Comparison of ENCODE assay signal across 13 cellular contexts in the genomic region with DNA sequence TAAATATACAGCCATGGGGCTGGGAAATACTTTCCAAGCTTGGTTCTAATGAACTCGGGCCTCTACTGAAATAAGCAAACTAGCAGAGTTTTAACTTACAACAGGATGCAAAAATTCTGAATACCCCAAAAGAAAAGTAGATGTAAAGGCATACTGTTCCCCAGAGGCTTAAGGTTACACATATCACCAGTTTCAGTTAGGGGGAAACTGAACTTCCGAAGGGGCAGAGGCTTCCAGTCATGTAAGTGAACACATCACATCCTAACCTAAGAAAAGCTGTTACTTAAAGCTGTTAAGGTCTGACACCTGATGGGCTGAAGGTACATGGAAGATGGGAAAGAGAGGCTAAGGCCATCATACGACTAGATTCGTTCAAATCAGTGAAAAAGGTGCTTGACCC. TPM values are rescaled to one million over a fixed set of nuclear protein-coding genes. Genes with fewer than 3 reads are reported as not detected.
DNase-seq lines count a peak whose midpoint lies in the region; ATAC-seq and TF ChIP-seq lines count a peak whose summit lies in the region.
"Had no signal": no experiment of that assay in that cellular context is flagged by ENCODE, and none has a peak within 500 bp of the region (broad histone marks: within the 10 kb centered on the region; RNA-seq: fewer than 3 reads in every experiment).

No MANE protein-coding gene starts in this region.

- TF ChIP-seq RAD21 in neural cell (conservative IDR thresholded peaks at IDR 0.05) (no peak), SK-N-SH (IDR thresholded peaks at IDR 0.05; ENCODE audit: low read length) (no peak)

- no peaks in the 10 kb centered on the region for H3K9me3 ChIP-seq in CD4-positive, alpha-beta T cell (ENCODE audit: control insufficient read depth, low read length)
- peaks cover 1% of the 10 kb centered on the region for H3K9me3 ChIP-seq in neural cell (ENCODE audit: low read length)
- no peaks in the 10 kb centered on the region for H3K9me3 ChIP-seq in body of pancreas
- H3K9me3 ChIP-seq in SK-N-SH: no peaks in the 10 kb centered on the region

- TF ChIP-seq POLR2A in body of pancreas (IDR thresholded peaks at IDR 0.05): no peak

- peaks cover 19% of the 10 kb centered on the region for H3K27me3 Mint-ChIP-seq in CD4-positive, alpha-beta T cell
- peaks cover 6% of the 10 kb centered on the region for H3K27me3 Mint-ChIP-seq in central memory CD8-positive, alpha-beta T cell

- H3K27ac Mint-ChIP-seq in CD4-positive, alpha-beta T cell: no peak overlapping the region
- no peak overlapping the region for H3K27ac Mint-ChIP-seq in central memory CD8-positive, alpha-beta T cell (ENCODE audit: low read depth)

- no peak for DNase-seq in CD4-positive, alpha-beta T cell
- no peak for DNase-seq in central memory CD8-positive, alpha-beta T cell (ENCODE audit: low spot score in 2 of 2)
- DNase-seq in body of pancreas: no peak
- no peak for DNase-seq in SK-N-SH
- DNase-seq in NCI-H1048 (lab: John Stamatoyannopoulos, UW): no peak
- DNase-seq: caudate nucleus, COR-L47, left cardiac atrium, NCI-H2029 treated with DMSO at 0.1 percent for 48 hours, T1000 had no signal

- H2AFZ ChIP-seq in neural cell (ENCODE audit: low read depth, low read length) (no peak overlapping the region), SK-N-SH (ENCODE audit: low read depth) (no peak overlapping the region)

- peak overlapping the region; percentile 94 for H3K4me3 ChIP-seq in neural cell (ENCODE audit: low read length)
- no peak overlapping the region for H3K4me3 ChIP-seq in body of pancreas
- peak overlapping the region in 1 of 2 experiments; percentile 81; a peak in 1 of 4 replicates for H3K4me3 ChIP-seq in SK-N-SH (ENCODE audit: low read depth in 2 of 2, low read length in 1 of 2)

- intact Hi-C loops in CD4-positive, alpha-beta T cell (cut with DNase I, micrococcal nuclease): loop anchor here (5.0 kb wide), 4 partner anchors 228 to 598 kb away; a partner anchor contains a TSS
- intact Hi-C loops in body of pancreas (cut with DNase I): loop anchor here (10.0 kb wide), 1 partner anchor 159 kb away; a partner anchor contains a TSS

- TF ChIP-seq EP300 in neural cell (conservative IDR thresholded peaks at IDR 0.05; ENCODE audit: poor library complexity, severe bottlenecking) (no peak), SK-N-SH (IDR thresholded peaks at IDR 0.05; ENCODE audit: borderline replicate concordance in 1 of 2, low read depth in 1 of 2, low read length in 1 of 2) (no peak)

- 63 to 66% methylated on average over 4 of the region's 4 CpGs for WGBS in body of pancreas, 2 donors
- WGBS in SK-N-SH (ENCODE audit: low lambda C conversion rate): 57% methylated on average over 4 of the region's 4 CpGs

- H3K27me3 ChIP-seq in CD4-positive, alpha-beta T cell (ENCODE audit: control insufficient read depth, insufficient read depth, low read length): peaks cover 3% of the 10 kb centered on the region
- H3K27me3 ChIP-seq in neural cell (ENCODE audit: insufficient read depth, low read depth, low read length): no peaks in the 10 kb centered on the region
- no peaks in the 10 kb centered on the region for H3K27me3 ChIP-seq in body of pancreas
- no peaks in the 10 kb centered on the region for H3K27me3 ChIP-seq in SK-N-SH (ENCODE audit: insufficient read depth)

- H3K4me2 ChIP-seq in neural cell (ENCODE audit: low read length): no peak overlapping the region
- H3K4me2 ChIP-seq in SK-N-SH: no peak overlapping the region

- H4K20me1 ChIP-seq in neural cell (ENCODE audit: insufficient read depth) (no peaks in the 10 kb centered on the region), SK-N-SH (ENCODE audit: insufficient read depth) (no peaks in the 10 kb centered on the region)

- no peaks in the 10 kb centered on the region for H3K9me3 Mint-ChIP-seq in CD4-positive, alpha-beta T cell
- no peaks in the 10 kb centered on the region for H3K9me3 Mint-ChIP-seq in central memory CD8-positive, alpha-beta T cell

- POLR2A ChIA-PET in CD4-positive, alpha-beta T cell (lab: Charles Lee): interaction anchor here (1.3 kb wide), 1 partner anchor 149 kb away, joined by 4 read pairs; no protein-coding TSS in a partner anchor
- POLR2A ChIA-PET in SK-N-SH (lab: Yijun Ruan, JAX): interaction anchor here (1.0 kb wide), 1 partner anchor 187 kb away, joined by 3 read pairs; no protein-coding TSS in a partner anchor

- CTCF ChIA-PET in CD4-positive, alpha-beta T cell (lab: Charles Lee): interaction anchor here (0.8 to 1.7 kb wide), 3 partner anchors 149 to 275 kb away, joined by 3 to 8 read pairs (median 5); a partner anchor contains a TSS
- CTCF ChIA-PET in SK-N-SH (lab: Yijun Ruan, JAX): interaction anchor here (0.6 to 7.2 kb wide), 20 partner anchors 10 to 187 kb away, joined by 3 to 110 read pairs (median 5); a partner anchor contains a TSS

- H3K36me3 Mint-ChIP-seq in CD4-positive, alpha-beta T cell (ENCODE audit: low read depth): peaks cover 8% of the 10 kb centered on the region
- H3K36me3 Mint-ChIP-seq in central memory CD8-positive, alpha-beta T cell (ENCODE audit: insufficient read depth): peaks cover 14% of the 10 kb centered on the region

- H3F3A ChIP-seq in neural cell (ENCODE audit: insufficient read depth, low read length, poor library complexity, severe bottlenecking): peaks cover 4% of the 10 kb centered on the region
- peaks cover 36% of the 10 kb centered on the region for H3F3A ChIP-seq in SK-N-SH (replicated peaks; ENCODE audit: insufficient read depth)

- no peaks in the 10 kb centered on the region for H3K36me3 ChIP-seq in neural cell (ENCODE audit: insufficient read depth, low read length)
- no peaks in the 10 kb centered on the region for H3K36me3 ChIP-seq in body of pancreas (replicated peaks in 1 of 2; ENCODE audit: insufficient read depth in 1 of 2, low read depth in 2 of 2)
- no peaks in the 10 kb centered on the region for H3K36me3 ChIP-seq in SK-N-SH (replicated peaks in 1 of 2; ENCODE audit: control insufficient read depth in 1 of 2, insufficient read depth in 2 of 2, low read length in 1 of 2)

- no peak for TF ChIP-seq CTCF in CD4-positive, alpha-beta T cell (IDR thresholded peaks at IDR 0.05)
- TF ChIP-seq CTCF in neural cell (IDR thresholded peaks at IDR 0.05; ENCODE audit: poor library complexity, severe bottlenecking) (no peak), body of pancreas (IDR thresholded peaks at IDR 0.05) (no peak), SK-N-SH (IDR thresholded peaks at IDR 0.05) (no peak)

- H3K9ac ChIP-seq in neural cell (ENCODE audit: low read length) (no peak overlapping the region), SK-N-SH (no peak overlapping the region)

- peaks cover 20% of the 10 kb centered on the region for H3K4me1 Mint-ChIP-seq in CD4-positive, alpha-beta T cell (ENCODE audit: low read depth)
- H3K4me1 Mint-ChIP-seq in central memory CD8-positive, alpha-beta T cell: peaks cover 25% of the 10 kb centered on the region

- no peak overlapping the region for H3K27ac ChIP-seq in CD4-positive, alpha-beta T cell (ENCODE audit: low read depth, low read length)
- H3K27ac ChIP-seq in neural cell (ENCODE audit: low read length) (no peak overlapping the region), body of pancreas (no peak overlapping the region), SK-N-SH (ENCODE audit: low read depth in 2 of 2, low read length in 1 of 2) (peak overlapping the region in 1 of 2 experiments; percentile 100; a peak in 3 of 4 replicates)

- ATAC-seq in CD4-positive, alpha-beta T cell (ENCODE audit: poor library complexity): no peak
- ATAC-seq in GM19395 (IDR thresholded peaks at IDR 0.05; ENCODE audit: unreplicated experiment) (peak; percentile 34), body of pancreas (no peak), HG02884 (IDR thresholded peaks at IDR 0.05; ENCODE audit: unreplicated experiment) (no peak)
- ATAC-seq in central memory CD8-positive, alpha-beta T cell (replicated peaks; ENCODE audit: extremely low read depth, poor library complexity, severe bottlenecking): no peak
- ATAC-seq: left cardiac atrium had no signal

- peaks cover 28% of the 10 kb centered on the region for H3K4me1 ChIP-seq in body of pancreas
- peaks cover 18 to 31% of the 10 kb centered on the region in 2 experiments; a peak in 3 of 4 replicates for H3K4me1 ChIP-seq in SK-N-SH (ENCODE audit: control insufficient read depth in 1 of 2, insufficient read depth in 2 of 2, low read depth in 1 of 2, low read length in 1 of 2)

- H3K9me2 ChIP-seq in neural cell (ENCODE audit: insufficient read depth, low read length): no peaks in the 10 kb centered on the region
- no peaks in the 10 kb centered on the region for H3K9me2 ChIP-seq in SK-N-SH

- H3K79me2 ChIP-seq in neural cell (replicated peaks; ENCODE audit: insufficient read depth, low read length) (peaks cover 61% of the 10 kb centered on the region), SK-N-SH (ENCODE audit: insufficient read depth) (peaks cover 55% of the 10 kb centered on the region)

- H3K4me3 Mint-ChIP-seq in CD4-positive, alpha-beta T cell: peak overlapping the region; percentile 79
- H3K4me3 Mint-ChIP-seq in central memory CD8-positive, alpha-beta T cell: peak overlapping the region; percentile 28

TF ChIP-seq in neural cell, 6 proteins besides CTCF, POLR2A, EP300 and RAD21 (continues in another document):
- TF ChIP-seq POLR2AphosphoS5 (IDR thresholded peaks at IDR 0.05) (no peak), SMC3 (conservative IDR thresholded peaks at IDR 0.05; ENCODE audit: poor library complexity) (no peak)

TF ChIP-seq in SK-N-SH, 30 proteins besides CTCF, POLR2A, EP300 and RAD21:
- no peak for TF ChIP-seq CHD2 (IDR thresholded peaks at IDR 0.05; ENCODE audit: low read length, partially characterized antibody)
- no peak for TF ChIP-seq NFIC (IDR thresholded peaks at IDR 0.05; ENCODE audit: borderline replicate concordance)
- no peak for TF ChIP-seq TEAD4 (IDR thresholded peaks at IDR 0.05; ENCODE audit: borderline replicate concordance, insufficient read depth)
- TF ChIP-seq FOXM1 (IDR thresholded peaks at IDR 0.05; ENCODE audit: low read depth): no peak
- TF ChIP-seq FOXJ3 (CRISPR knock-in tag; IDR thresholded peaks at IDR 0.05): no peak
- TF ChIP-seq TAF1 (IDR thresholded peaks at IDR 0.05; ENCODE audit: borderline replicate concordance, low read depth, low read length): no peak
- no peak for TF ChIP-seq RFX5 (IDR thresholded peaks at IDR 0.05; ENCODE audit: low read length)

RNA-seq across cellular contexts. Expression of a gene that starts 2.3 kb away (rescaled TPM):
- 10 to 100 TPM; 10.7 to 11.9 TPM for total RNA-seq in CD4-positive, alpha-beta T cell
- polyA plus RNA-seq in neural cell (21.9 and 28.6 TPM in 2 replicates), SK-N-SH (2012; rRNA removed) (5.6 and 6.0 TPM in 2 replicates)
- polyA minus RNA-seq in neural cell: 58.2 and 60.9 TPM in 2 replicates
- 10 to 100 TPM in 1 of 2 donors, 1 to 10 TPM in 1; 6.9 to 16.9 TPM for total RNA-seq in body of pancreas
- polyA plus RNA-seq in SK-N-SH (2012; cell fraction: cytosol; rRNA removed): 4.1 and 5.4 TPM in 2 replicates
- polyA plus RNA-seq in SK-N-SH (2012; cell fraction: nucleus; rRNA removed): 8.6 and 9.0 TPM in 2 replicates
